Comparison of ENCODE assay signal across 9 cellular contexts in the genomic region with DNA sequence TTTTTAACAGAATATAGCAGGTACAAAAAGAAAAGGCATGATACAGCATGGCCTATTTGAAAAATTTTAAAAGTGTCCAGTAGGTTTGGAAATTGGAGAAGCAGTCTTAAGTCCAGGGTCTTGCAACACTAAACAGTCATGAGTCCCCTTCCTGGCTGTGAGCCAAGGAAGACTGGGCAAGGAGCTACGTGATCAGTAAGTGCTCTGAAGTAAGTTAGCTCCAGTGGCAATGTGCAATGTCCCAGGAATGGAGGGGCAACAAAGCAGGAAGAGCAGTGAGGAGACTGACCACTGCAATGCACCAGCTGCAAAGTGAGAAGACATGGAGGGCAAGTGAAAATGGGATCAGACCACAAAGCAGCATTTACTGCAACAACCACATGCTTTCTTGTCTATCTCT.
DNase-seq lines count a peak whose midpoint lies in the region; ATAC-seq and TF ChIP-seq lines count a peak whose summit lies in the region.
"Had no signal": no experiment of that assay in that cellular context is flagged by ENCODE, and none has a peak within 500 bp of the region (broad histone marks: within the 10 kb centered on the region; RNA-seq: fewer than 3 reads in every experiment).

No MANE protein-coding gene starts in this region.

- H3K36me3 ChIP-seq in mucosa of descending colon (ENCODE audit: low read depth) (no peaks in the 10 kb centered on the region), neuronal stem cell (replicated peaks in 1 of 2; ENCODE audit: control insufficient read depth in 2 of 2, insufficient read depth in 2 of 2, low read length in 2 of 2) (peaks cover 19 to 98% of the 10 kb centered on the region in 2 donors)

- DNase-seq in AG08396 (ENCODE audit: low spot score) (peak; percentile 30), HL-60 (ENCODE audit: low read depth in 1 of 2, low spot score in 1 of 2) (peak; percentile 89 to 90), brain pericyte (ENCODE audit: low read depth, low spot score) (peak; percentile 15), mucosa of descending colon (peak in 1 of 3 donors; percentile 53), neuronal stem cell (ENCODE audit: low spot score) (no peak)
- DNase-seq: activated B cell treated with CpG ODN at 0.5 μM for 24 hours had no signal

- no peak overlapping the region for H2AK5ac ChIP-seq in neuronal stem cell (ENCODE audit: low read depth, low read length)

- H2BK5ac ChIP-seq in neuronal stem cell (ENCODE audit: low read length): no peak overlapping the region

- H3K27me3 ChIP-seq in HL-60 (ENCODE audit: insufficient read depth, poor library complexity, severe bottlenecking) (no peaks in the 10 kb centered on the region), neuronal stem cell (ENCODE audit: control insufficient read depth in 3 of 3, insufficient read depth in 3 of 3, low read depth in 1 of 3, low read length in 3 of 3) (no peaks in the 10 kb centered on the region)

- H2BK120ac ChIP-seq in neuronal stem cell (ENCODE audit: low read depth, low read length): no peak overlapping the region

- no peak overlapping the region for H3K9ac ChIP-seq in neuronal stem cell (ENCODE audit: low read depth, low read length, poor library complexity)

- no peak overlapping the region for H2AFZ ChIP-seq in neuronal stem cell (ENCODE audit: low read length)

- no CpG with 5 or more reads among the region's 1 CpG for WGBS in neuronal stem cell (ENCODE audit: extremely low coverage in 2 of 2, insufficient read length in 2 of 2, insufficient replicate concordance in 1 of 2), 2 donors

- peaks cover 3% of the 10 kb centered on the region for H3K4me1 ChIP-seq in mucosa of descending colon (ENCODE audit: low read depth)
- H3K4me1 ChIP-seq in neuronal stem cell (ENCODE audit: control insufficient read depth in 2 of 2, insufficient read depth in 1 of 2, low read depth in 1 of 2, low read length in 2 of 2): no peaks in the 10 kb centered on the region

- H3K18ac ChIP-seq in neuronal stem cell (ENCODE audit: low read length): no peak overlapping the region

- H3K4me2 ChIP-seq in neuronal stem cell (ENCODE audit: insufficient read depth, low read length, poor library complexity, severe bottlenecking): no peak overlapping the region

- peak; percentile 30 for ATAC-seq in mucosa of descending colon
- no peak for ATAC-seq in GM19324 (IDR thresholded peaks at IDR 0.05; ENCODE audit: low FRiP score, unreplicated experiment)
- ATAC-seq in HG02981 (IDR thresholded peaks at IDR 0.05; ENCODE audit: unreplicated experiment): no peak
- ATAC-seq in GM18867 (IDR thresholded peaks at IDR 0.05; ENCODE audit: unreplicated experiment): no peak

- no peaks in the 10 kb centered on the region for H3K79me1 ChIP-seq in neuronal stem cell (ENCODE audit: low read depth, low read length)

- H3K9me3 ChIP-seq in mucosa of descending colon (no peaks in the 10 kb centered on the region), neuronal stem cell (replicated peaks in 1 of 2; ENCODE audit: control insufficient read depth in 2 of 2, insufficient read depth in 1 of 2, low read depth in 1 of 2, low read length in 2 of 2) (no peaks in the 10 kb centered on the region)

- no peak overlapping the region for H4K8ac ChIP-seq in neuronal stem cell (ENCODE audit: low read depth, low read length)

- H3K27ac ChIP-seq in HL-60 (replicated peaks): peak overlapping the region; percentile 64
- no peak overlapping the region for H3K27ac ChIP-seq in neuronal stem cell (replicated peaks; ENCODE audit: low read length)

- H4K91ac ChIP-seq in neuronal stem cell (ENCODE audit: low read depth, low read length, poor library complexity): no peak overlapping the region

- no peak overlapping the region for H3K23ac ChIP-seq in neuronal stem cell (ENCODE audit: low read depth, low read length, poor library complexity)

- no peak overlapping the region for H2BK12ac ChIP-seq in neuronal stem cell (ENCODE audit: low read length)

- H2BK15ac ChIP-seq in neuronal stem cell (ENCODE audit: low read length): no peak overlapping the region

- intact Hi-C loops in mucosa of descending colon (cut with DNase I, micrococcal nuclease): no loop called here

- no peak overlapping the region for H3K4ac ChIP-seq in neuronal stem cell (ENCODE audit: low read length)

- no peak for TF ChIP-seq CTCF in HL-60 (IDR thresholded peaks at IDR 0.05; ENCODE audit: insufficient read depth, low read length)
- TF ChIP-seq CTCF in mucosa of descending colon (IDR thresholded peaks at IDR 0.05): no peak

- H3K4me3 ChIP-seq in HL-60 (replicated peaks; ENCODE audit: insufficient read depth, low read length) (no peak overlapping the region), mucosa of descending colon (no peak overlapping the region), neuronal stem cell (ENCODE audit: low read length in 2 of 2) (no peak overlapping the region)

- H3K14ac ChIP-seq in neuronal stem cell (ENCODE audit: low read length): no peak overlapping the region
